9 cellular contexts compared by ENCODE assay signal in genomic region chr2:47326394-47326793, GRCh38. TPM values are rescaled to one million over a fixed set of nuclear protein-coding genes. Genes with fewer than 3 reads are reported as not detected.
DNase-seq lines count a peak whose midpoint lies in the region; ATAC-seq and TF ChIP-seq lines count a peak whose summit lies in the region.
"Not testable (repeated sequence)": the region's sequence is repeated elsewhere in the genome, so short reads cannot be mapped to it uniquely, and the experiment has no call there.
"Had no signal": no experiment of that assay in that cellular context is flagged by ENCODE, and none has a peak within 500 bp of the region (broad histone marks: within the 10 kb centered on the region; RNA-seq: fewer than 3 reads in every experiment).

No MANE protein-coding gene starts in this region.

- H3K4me1 ChIP-seq in BLaER1 (peaks cover 22% of the 10 kb centered on the region), OCI-LY1 (ENCODE audit: insufficient read depth, low read length, severe bottlenecking) (peaks cover 44% of the 10 kb centered on the region)

- H3K9me2 ChIP-seq in OCI-LY1 (ENCODE audit: low read depth, low read length) = not testable (repeated sequence)

- not testable (repeated sequence) for H3K9me3 Mint-ChIP-seq in activated T-helper 17 cell treated with anti-CD3 and anti-CD28 coated beads, Interleukin-2, amount 50 U/mL, for 72 hours; mesothelial cell of epicardium; progenitor cell of endocrine pancreas (ENCODE audit: low read depth); stimulated activated memory B cell treated with anti-CD40 and anti-IgM and Interleukin-4, amounts not matched to agents 10 μg/mL and 1 μg/mL and 100 μg/mL, for 72 hours

- not testable (repeated sequence) for H3K27me3 ChIP-seq in BLaER1; OCI-LY1 (ENCODE audit: insufficient read depth, low read length)

- H3K36me3 Mint-ChIP-seq in activated T-helper 17 cell treated with anti-CD3 and anti-CD28 coated beads, Interleukin-2, amount 50 U/mL, for 72 hours (ENCODE audit: low read depth); mesothelial cell of epicardium; progenitor cell of endocrine pancreas (ENCODE audit: insufficient read depth); stimulated activated memory B cell treated with anti-CD40 and anti-IgM and Interleukin-4, amounts not matched to agents 10 μg/mL and 1 μg/mL and 100 μg/mL, for 72 hours: not testable (repeated sequence)

- not testable (repeated sequence) for H3F3A ChIP-seq in OCI-LY1 (ENCODE audit: insufficient read depth, low read length)

- not testable (repeated sequence) for H2AFZ ChIP-seq in OCI-LY1 (ENCODE audit: low read length)

- H3K36me3 ChIP-seq in BLaER1; OCI-LY1 (ENCODE audit: insufficient read depth, low read length): not testable (repeated sequence)

- H3K9ac ChIP-seq in BLaER1 = not testable (repeated sequence)
- peak overlapping the region; percentile 28; the same call in 1 of the 2 replicates for H3K9ac ChIP-seq in OCI-LY1 (ENCODE audit: low read length)

- not testable (repeated sequence) for TF ChIP-seq CTCF in OCI-LY1 (IDR thresholded peaks at IDR 0.05; ENCODE audit: low read length); mesothelial cell of epicardium (IDR thresholded peaks at IDR 0.05; ENCODE audit: unreplicated experiment); progenitor cell of endocrine pancreas (IDR thresholded peaks at IDR 0.05; ENCODE audit: unreplicated experiment)

- not testable (repeated sequence) for H3K9me3 ChIP-seq in BLaER1; OCI-LY1 (ENCODE audit: low read length)

- H4K20me1 ChIP-seq in BLaER1; OCI-LY1 (ENCODE audit: insufficient read depth, low read length): not testable (repeated sequence)

- not testable (repeated sequence) for H3K27ac ChIP-seq in BLaER1
- peak overlapping the region; percentile 68 for H3K27ac ChIP-seq in OCI-LY1 (ENCODE audit: low read depth, low read length, poor library complexity, severe bottlenecking)

- H3K27ac Mint-ChIP-seq in activated T-helper 17 cell treated with anti-CD3 and anti-CD28 coated beads, Interleukin-2, amount 50 U/mL, for 72 hours = peak overlapping the region; percentile 60
- H3K27ac Mint-ChIP-seq in mesothelial cell of epicardium (peak overlapping the region; percentile 58), progenitor cell of endocrine pancreas (peak overlapping the region; percentile 4)
- H3K27ac Mint-ChIP-seq in stimulated activated memory B cell treated with anti-CD40 and anti-IgM and Interleukin-4, amounts not matched to agents 10 μg/mL and 1 μg/mL and 100 μg/mL, for 72 hours = peak overlapping the region; percentile 53

- H3K4me2 ChIP-seq in BLaER1 = peak overlapping the region; percentile 41; the same call in 1 of the 2 replicates
- peak overlapping the region; percentile 45; the same call in 1 of the 2 replicates for H3K4me2 ChIP-seq in OCI-LY1 (ENCODE audit: low read length)

- not testable (repeated sequence) for H3K4me3 Mint-ChIP-seq in activated T-helper 17 cell treated with anti-CD3 and anti-CD28 coated beads, Interleukin-2, amount 50 U/mL, for 72 hours; mesothelial cell of epicardium; progenitor cell of endocrine pancreas (ENCODE audit: low read depth); stimulated activated memory B cell treated with anti-CD40 and anti-IgM and Interleukin-4, amounts not matched to agents 10 μg/mL and 1 μg/mL and 100 μg/mL, for 72 hours

- not testable (repeated sequence) for H3K4me3 ChIP-seq in BLaER1; OCI-LY1 (ENCODE audit: low read depth, low read length, poor library complexity, severe bottlenecking)

- H3K27me3 Mint-ChIP-seq in activated T-helper 17 cell treated with anti-CD3 and anti-CD28 coated beads, Interleukin-2, amount 50 U/mL, for 72 hours; mesothelial cell of epicardium (ENCODE audit: low read depth); progenitor cell of endocrine pancreas; stimulated activated memory B cell treated with anti-CD40 and anti-IgM and Interleukin-4, amounts not matched to agents 10 μg/mL and 1 μg/mL and 100 μg/mL, for 72 hours: not testable (repeated sequence)

- not testable (repeated sequence) for H3K79me2 ChIP-seq in OCI-LY1 (ENCODE audit: insufficient read depth, low read length)

- not testable (repeated sequence) for H3K4me1 Mint-ChIP-seq in activated T-helper 17 cell treated with anti-CD3 and anti-CD28 coated beads, Interleukin-2, amount 50 U/mL, for 72 hours; progenitor cell of endocrine pancreas (ENCODE audit: low read depth)
- H3K4me1 Mint-ChIP-seq in mesothelial cell of epicardium = peaks cover 23% of the 10 kb centered on the region
- peaks cover 12% of the 10 kb centered on the region for H3K4me1 Mint-ChIP-seq in stimulated activated memory B cell treated with anti-CD40 and anti-IgM and Interleukin-4, amounts not matched to agents 10 μg/mL and 1 μg/mL and 100 μg/mL, for 72 hours

- ATAC-seq in activated T-helper 17 cell treated with anti-CD3 and anti-CD28 coated beads, Interleukin-2, amount 50 U/mL, for 72 hours (replicated peaks); stimulated activated memory B cell treated with anti-CD40 and anti-IgM and Interleukin-4, amounts not matched to agents 10 μg/mL and 1 μg/mL and 100 μg/mL, for 72 hours: not testable (repeated sequence)

- DNase-seq in mesothelial cell of epicardium (ENCODE audit: low spot score in 2 of 2, unreplicated experiment in 2 of 2); progenitor cell of endocrine pancreas (ENCODE audit: low spot score, unreplicated experiment): not testable (repeated sequence)

RNA-seq across cellular contexts. Expression of gene EPCAM, which starts 42.7 kb away (rescaled TPM):
- under 1 TPM in 1 of 2 donors, not detected in 1; 0.19 TPM for total RNA-seq in activated T-helper 17 cell treated with anti-CD3 and anti-CD28 coated beads, Interleukin-2, amount 50 U/mL, for 72 hours
- total RNA-seq in mesothelial cell of epicardium (132 to 136 TPM (median 134 TPM) in 3 replicates), progenitor cell of endocrine pancreas (393 and 397 TPM in 2 replicates)
- total RNA-seq: B cell; CD4-positive, alpha-beta T cell; CD8-positive, alpha-beta T cell had no signal

Comparison
In these comparisons a context has a peak if more than half of its experiments do, and no peak if none do; other contexts are left out.
1. H3K27ac Mint-ChIP-seq: peak in every context shown above with its lines; median percentile 60 in activated T-helper 17 cell treated with anti-CD3 and anti-CD28 coated beads, Interleukin-2, amount 50 U/mL, for 72 hours; 58 in mesothelial cell of epicardium; 53 in stimulated activated memory B cell treated with anti-CD40 and anti-IgM and Interleukin-4, amounts not matched to agents 10 μg/mL and 1 μg/mL and 100 μg/mL, for 72 hours; 4 in progenitor cell of endocrine pancreas.
2. RNA of gene EPCAM, which starts 42.7 kb away (total RNA-seq): 393 to 397 TPM in progenitor cell of endocrine pancreas and 132 to 136 TPM in mesothelial cell of epicardium; 0.19 TPM in activated T-helper 17 cell treated with anti-CD3 and anti-CD28 coated beads, Interleukin-2, amount 50 U/mL, for 72 hours; every median in the first group is over 100 times any median in the second.